9 cellular contexts compared by ENCODE assay signal in genomic region chr4:114780205-114780604, GRCh38.
DNase-seq lines count a peak whose midpoint lies in the region; ATAC-seq and TF ChIP-seq lines count a peak whose summit lies in the region.
"Had no signal": no experiment of that assay in that cellular context is flagged by ENCODE, and none has a peak within 500 bp of the region (broad histone marks: within the 10 kb centered on the region; RNA-seq: fewer than 3 reads in every experiment).

No MANE protein-coding gene starts in this region.

- H3K27me3 ChIP-seq in GM06990 (replicated peaks; ENCODE audit: control insufficient read depth, insufficient read depth, low read length): no peaks in the 10 kb centered on the region
- H3K27me3 ChIP-seq in adipocyte (replicated peaks; ENCODE audit: control insufficient read depth, insufficient read depth, low read length): peaks cover 3% of the 10 kb centered on the region

- H3K9me3 Mint-ChIP-seq in T-helper 2 cell treated with Interferon-gamma antibody and Interleukin-4, amounts not matched to agents 5 μg/mL and 100 μg/mL, for 36 hours: no peaks in the 10 kb centered on the region

- no peaks in the 10 kb centered on the region for H3K36me3 Mint-ChIP-seq in T-helper 2 cell treated with Interferon-gamma antibody and Interleukin-4, amounts not matched to agents 5 μg/mL and 100 μg/mL, for 36 hours (ENCODE audit: low read depth)

- no peak overlapping the region for H3K4me3 ChIP-seq in GM06990 (replicated peaks; ENCODE audit: low read depth, low read length)
- no peak overlapping the region for H3K4me3 ChIP-seq in adipocyte (ENCODE audit: low read length)
- H3K4me3 ChIP-seq: spleen had no signal

- no peaks in the 10 kb centered on the region for H3K27me3 Mint-ChIP-seq in T-helper 2 cell treated with Interferon-gamma antibody and Interleukin-4, amounts not matched to agents 5 μg/mL and 100 μg/mL, for 36 hours (ENCODE audit: low read depth)

- no peaks in the 10 kb centered on the region for H3K4me1 ChIP-seq in adipocyte (ENCODE audit: control insufficient read depth, insufficient read depth, low read length)
- H3K4me1 ChIP-seq: spleen had no signal

- no peaks in the 10 kb centered on the region for H3K9me3 ChIP-seq in adipocyte (ENCODE audit: control insufficient read depth, low read length)
- H3K9me3 ChIP-seq: spleen had no signal

- DNase-seq in GM06990 (ENCODE audit: extremely low read depth, insufficient read length) (no peak), NCI-H1092 (lab: John Stamatoyannopoulos, UW) (peak; percentile 25), adipocyte (ENCODE audit: low read depth) (peak; percentile 50), myocyte (ENCODE audit: low read depth) (peak; percentile 8), OCI-M2 (lab: John Stamatoyannopoulos, UW; ENCODE audit: unreplicated experiment) (no peak), T-helper 9 cell (no peak)
- DNase-seq in T-helper 2 cell treated with Interferon-gamma antibody and Interleukin-4, amounts not matched to agents 5 μg/mL and 100 μg/mL, for 36 hours (ENCODE audit: low spot score): no peak
- DNase-seq: spleen had no signal

- no peaks in the 10 kb centered on the region for H3K4me1 Mint-ChIP-seq in T-helper 2 cell treated with Interferon-gamma antibody and Interleukin-4, amounts not matched to agents 5 μg/mL and 100 μg/mL, for 36 hours (ENCODE audit: low read depth)

- ATAC-seq in HG03045 (IDR thresholded peaks at IDR 0.05; ENCODE audit: unreplicated experiment): no peak

- H3K36me3 ChIP-seq in GM06990 (ENCODE audit: control insufficient read depth, insufficient read depth, low read length) (no peaks in the 10 kb centered on the region), adipocyte (ENCODE audit: control insufficient read depth, insufficient read depth, low read length, severe bottlenecking) (no peaks in the 10 kb centered on the region)
- H3K36me3 ChIP-seq: spleen had no signal

- H3K4me3 Mint-ChIP-seq in T-helper 2 cell treated with Interferon-gamma antibody and Interleukin-4, amounts not matched to agents 5 μg/mL and 100 μg/mL, for 36 hours: no peak overlapping the region

- no peak overlapping the region for H3K9ac ChIP-seq in adipocyte (ENCODE audit: low read length)

- H3K27ac Mint-ChIP-seq in T-helper 2 cell treated with Interferon-gamma antibody and Interleukin-4, amounts not matched to agents 5 μg/mL and 100 μg/mL, for 36 hours: no peak overlapping the region

- peak; percentile 17 for TF ChIP-seq CTCF in GM06990 (IDR thresholded peaks at IDR 0.05; ENCODE audit: insufficient read depth, low read length, poor library complexity, severe bottlenecking)

Comparison
In these comparisons a context has a peak if more than half of its experiments do, and no peak if none do; other contexts are left out.
1. DNase-seq: peak in NCI-H1092 (single experiment), adipocyte (single experiment) and myocyte (single experiment); none in GM06990 (single experiment), T-helper 2 cell treated with Interferon-gamma antibody and Interleukin-4, amounts not matched to agents 5 μg/mL and 100 μg/mL, for 36 hours (single experiment), OCI-M2 (single experiment) and T-helper 9 cell (single experiment).